Comparison of ENCODE assay signal across 11 cellular contexts in genomic region chr17:46020023-46020735, GRCh38. TPM values are rescaled to one million over a fixed set of nuclear protein-coding genes. Genes with fewer than 3 reads are reported as not detected.
A peak's percentile ranks its signal among the peaks of the same experiment; 100 is the strongest.
DNase-seq lines count a peak whose midpoint lies in the region; ATAC-seq and TF ChIP-seq lines count a peak whose summit lies in the region.
"Had no signal": no experiment of that assay in that cellular context is flagged by ENCODE, and none has a peak within 500 bp of the region (broad histone marks: within the 10 kb centered on the region; RNA-seq: fewer than 3 reads in every experiment).

No MANE protein-coding gene starts in this region.

- H3K9ac ChIP-seq in DND-41 (ENCODE audit: low read depth, low read length) (no peak overlapping the region), skeletal muscle tissue (ENCODE audit: low read depth in 1 of 3, low read length in 3 of 3) (no peak overlapping the region)

- ATAC-seq in DND-41 (ENCODE audit: insufficient read depth, low read depth) (peak; percentile 53; the same call in 1 of the 3 replicates), HG03520 (IDR thresholded peaks at IDR 0.05; ENCODE audit: unreplicated experiment) (no peak), GM21717 (IDR thresholded peaks at IDR 0.05; ENCODE audit: unreplicated experiment) (no peak)

- H3K27ac ChIP-seq in DND-41 (ENCODE audit: low read length) (no peak overlapping the region), Peyer's patch (peak overlapping the region in 3 of 4 donors; percentile 14 to 75 (median 66)), skeletal muscle tissue (ENCODE audit: low read depth, low read length) (peak overlapping the region; percentile 30), esophagus squamous epithelium (peak overlapping the region in 2 of 4 donors; percentile 9 to 42)

- TF ChIP-seq POLR2A in Peyer's patch (IDR thresholded peaks at IDR 0.05) (no peak), esophagus squamous epithelium (IDR thresholded peaks at IDR 0.05) (no peak)

- no peaks in the 10 kb centered on the region for H3K27me3 ChIP-seq in DND-41 (ENCODE audit: insufficient read depth, low read length, poor library complexity)
- H3K27me3 ChIP-seq in Peyer's patch, result no peaks in the 10 kb centered on the region
- no peaks in the 10 kb centered on the region for H3K27me3 ChIP-seq in skeletal muscle tissue (ENCODE audit: control insufficient read depth in 3 of 3, insufficient read depth in 3 of 3, low read length in 3 of 3)
- H3K27me3 ChIP-seq in esophagus squamous epithelium, result no peaks in the 10 kb centered on the region

- H3K9me3 ChIP-seq in DND-41 (ENCODE audit: insufficient read depth, low read length, severe bottlenecking), result no peaks in the 10 kb centered on the region
- H3K9me3 ChIP-seq in Peyer's patch, result no peaks in the 10 kb centered on the region
- H3K9me3 ChIP-seq in skeletal muscle tissue (ENCODE audit: control insufficient read depth in 3 of 3, low read length in 3 of 3), result no peaks in the 10 kb centered on the region
- H3K9me3 ChIP-seq in esophagus squamous epithelium, result no peaks in the 10 kb centered on the region

- TF ChIP-seq CTCF in DND-41 (IDR thresholded peaks at IDR 0.05; ENCODE audit: borderline replicate concordance, extremely low read depth, low read length, poor library complexity, severe bottlenecking), result no peak
- TF ChIP-seq CTCF in Peyer's patch (IDR thresholded peaks at IDR 0.05), result no peak
- TF ChIP-seq CTCF in esophagus squamous epithelium (IDR thresholded peaks at IDR 0.05), result no peak

- H3K36me3 ChIP-seq in DND-41 (ENCODE audit: insufficient read depth, low read length) (peaks cover 3% of the 10 kb centered on the region; the same call in 1 of the 2 replicates), Peyer's patch (no peaks in the 10 kb centered on the region), skeletal muscle tissue (ENCODE audit: control insufficient read depth in 3 of 3, insufficient read depth in 3 of 3, low read length in 3 of 3) (peaks cover 18 to 22% (median 20%) of the 10 kb centered on the region in 3 donors), esophagus squamous epithelium (peaks cover 0 to 41% (median 0%) of the 10 kb centered on the region in 3 donors)

- DNase-seq in DND-41 (no peak), Peyer's patch (peak in 2 of 3 donors; percentile 76 to 79), esophagus squamous epithelium (lab: John Stamatoyannopoulos, UW) (no peak), globus pallidus (ENCODE audit: low spot score) (no peak)
- DNase-seq in activated effector memory CD4-positive, alpha-beta T cell treated with anti-CD3 and anti-CD28 coated beads, Interleukin-2, amount 50 U/mL, for 16 hours, result peak; percentile 82
- DNase-seq: NCI-H226 had no signal

- no peaks in the 10 kb centered on the region for H4K20me1 ChIP-seq in DND-41 (ENCODE audit: insufficient read depth, low read length)

- no peak overlapping the region for H3K4me3 ChIP-seq in DND-41 (ENCODE audit: low read depth in 1 of 2, low read length in 2 of 2)
- no peak overlapping the region for H3K4me3 ChIP-seq in Peyer's patch
- no peak overlapping the region for H3K4me3 ChIP-seq in skeletal muscle tissue (ENCODE audit: low read length in 3 of 3)
- no peak overlapping the region for H3K4me3 ChIP-seq in esophagus squamous epithelium

- WGBS in esophagus squamous epithelium, 2 donors, result 55 to 76% methylated on average over 8 to 9 of the region's 13 CpGs

- H3K4me1 ChIP-seq in DND-41 (ENCODE audit: insufficient read depth, low read length), result no peaks in the 10 kb centered on the region
- H3K4me1 ChIP-seq in Peyer's patch, result peaks cover 0 to 16% (median 0%) of the 10 kb centered on the region in 4 donors
- H3K4me1 ChIP-seq in skeletal muscle tissue (ENCODE audit: control insufficient read depth in 3 of 3, insufficient read depth in 3 of 3, low read length in 3 of 3), result peaks cover 0 to 3% (median 0%) of the 10 kb centered on the region in 3 donors
- H3K4me1 ChIP-seq in esophagus squamous epithelium, result peaks cover 0 to 17% (median 0%) of the 10 kb centered on the region in 3 donors

- no peak overlapping the region for H2AFZ ChIP-seq in DND-41 (ENCODE audit: low read depth, low read length)

- H3K79me2 ChIP-seq in DND-41 (ENCODE audit: insufficient read depth, low read length), result no peaks in the 10 kb centered on the region

- H3K4me2 ChIP-seq in DND-41 (ENCODE audit: insufficient read depth, low read length), result no peak overlapping the region

- intact Hi-C loops in esophagus squamous epithelium (cut with DNase I), result no loop called here

RNA-seq across cellular contexts. Expression of gene STH, which starts 21.1 kb away (rescaled TPM):
- total RNA-seq in Peyer's patch (not detected), skeletal muscle tissue (not detected), esophagus squamous epithelium (not detected)
- total RNA-seq: astrocyte, H1 had no signal

Comparison
In these comparisons a context has a peak if more than half of its experiments do, and no peak if none do; other contexts are left out.
1. DNase-seq: peak in Peyer's patch (2 of 3) and activated effector memory CD4-positive, alpha-beta T cell treated with anti-CD3 and anti-CD28 coated beads, Interleukin-2, amount 50 U/mL, for 16 hours (single experiment); none in DND-41 (single experiment), esophagus squamous epithelium (single experiment) and globus pallidus (single experiment).